ENCODE assay signal across 27 cellular contexts in genomic region chr1:218699411-218699810, GRCh38.
A peak's percentile ranks its signal among the peaks of the same experiment; 100 is the strongest.
DNase-seq lines count a peak whose midpoint lies in the region; ATAC-seq and TF ChIP-seq lines count a peak whose summit lies in the region.
"Had no signal": no experiment of that assay in that cellular context is flagged by ENCODE, and none has a peak within 500 bp of the region (broad histone marks: within the 10 kb centered on the region; RNA-seq: fewer than 3 reads in every experiment).

No MANE protein-coding gene starts in this region.

- H3K79me2 ChIP-seq in GM23248 (ENCODE audit: insufficient read depth) (no peaks in the 10 kb centered on the region), osteoblast (ENCODE audit: insufficient read depth, low read length) (no peaks in the 10 kb centered on the region)

- H3F3A ChIP-seq in GM23248 (ENCODE audit: insufficient read depth): no peaks in the 10 kb centered on the region

- H3K36me3 ChIP-seq in GM23248 (ENCODE audit: low read depth) (no peaks in the 10 kb centered on the region), adipocyte (ENCODE audit: control insufficient read depth, insufficient read depth, low read length, severe bottlenecking) (no peaks in the 10 kb centered on the region), osteoblast (ENCODE audit: insufficient read depth, low read length) (no peaks in the 10 kb centered on the region)
- H3K36me3 ChIP-seq: SJCRH30 had no signal

- H3K9me2 ChIP-seq in GM23248 (ENCODE audit: insufficient read depth): no peaks in the 10 kb centered on the region

- H3K27ac ChIP-seq in GM23248 (no peak overlapping the region), osteoblast (ENCODE audit: low read depth, low read length) (peak overlapping the region; percentile 19)
- H3K27ac ChIP-seq: HL-60, SJCRH30 had no signal

- H3K27me3 ChIP-seq in GM23248 (replicated peaks; ENCODE audit: insufficient read depth) (0 out of 2 replicates have a peak, but pooled peaks cover 3% of the 10 kb centered on the region), adipocyte (replicated peaks; ENCODE audit: control insufficient read depth, insufficient read depth, low read length) (no peaks in the 10 kb centered on the region), osteoblast (ENCODE audit: insufficient read depth, low read length) (no peaks in the 10 kb centered on the region)
- H3K27me3 ChIP-seq: SJCRH30 had no signal

- DNase-seq in GM23248: peak; percentile 11
- peak; percentile 42 for DNase-seq in adipocyte (ENCODE audit: low read depth)
- DNase-seq in fibroblast of peridontal ligament (ENCODE audit: extremely low read depth): peak; percentile 73
- DNase-seq in osteoblast (ENCODE audit: insufficient read length, low spot score, missing footprints): no peak
- DNase-seq in AG20443 (ENCODE audit: low spot score): no peak
- no peak for DNase-seq in stimulated activated CD4-positive, alpha-beta T cell treated with anti-CD3 and anti-CD28 coated beads, Interleukin-4, amount 100 ng/mL, for 4 hours
- DNase-seq: C1 segment of cervical spinal cord; CD4-positive, alpha-beta memory T cell; COR-L47; DMS79; EL; GDM1; Kasumi-1; NCI-H1105 treated with DMSO at 0.1 percent for 48 hours; NCI-H146; NCI-H1930; NCI-H2107; NCI-H446 treated with DMSO at 0.1 percent for 48 hours; NCI-H526; NCI-H82; NK-92 treated with Interleukin-12 subunit alpha and Interleukin-12 subunit beta, amount 100 ng/mL, for 24 hours; PC-3; SJCRH30 had no signal

- H3K9me3 ChIP-seq in GM23248 (ENCODE audit: low read depth): no peaks in the 10 kb centered on the region
- H3K9me3 ChIP-seq in adipocyte (ENCODE audit: control insufficient read depth, low read length): no peaks in the 10 kb centered on the region
- no peaks in the 10 kb centered on the region for H3K9me3 ChIP-seq in osteoblast (ENCODE audit: low read depth, low read length)
- H3K9me3 ChIP-seq: SJCRH30 had no signal

- 61 to 66% methylated on average over 3 of the region's 3 CpGs for WGBS in GM23248 (ENCODE audit: low coverage in 1 of 2, low lambda C conversion rate in 2 of 2, missing lambda C conversion rate in 2 of 2), 2 experiments

- H3K4me3 ChIP-seq in GM23248: no peak overlapping the region
- no peak overlapping the region for H3K4me3 ChIP-seq in adipocyte (ENCODE audit: low read length)
- H3K4me3 ChIP-seq in osteoblast (ENCODE audit: insufficient read depth, low read length): no peak overlapping the region
- H3K4me3 ChIP-seq: GM12878, SJCRH30 had no signal

- in situ Hi-C loops in GM23248 (cut with MboI): no loop called here

- H3K4me2 ChIP-seq in GM23248 (ENCODE audit: unreplicated experiment): no peak overlapping the region
- peak overlapping the region; percentile 20 for H3K4me2 ChIP-seq in osteoblast (ENCODE audit: insufficient read depth, low read length)

- no peaks in the 10 kb centered on the region for H3K4me1 ChIP-seq in GM23248 (ENCODE audit: insufficient read depth)
- peaks cover 2% of the 10 kb centered on the region for H3K4me1 ChIP-seq in adipocyte (ENCODE audit: control insufficient read depth, insufficient read depth, low read length)
- no peaks in the 10 kb centered on the region for H3K4me1 ChIP-seq in osteoblast (ENCODE audit: insufficient read depth, low read length)

- H4K20me1 ChIP-seq in GM23248 (ENCODE audit: insufficient read depth) (no peaks in the 10 kb centered on the region), osteoblast (ENCODE audit: insufficient read depth, low read length) (no peaks in the 10 kb centered on the region)

- H2AFZ ChIP-seq in GM23248 (no peak overlapping the region), osteoblast (ENCODE audit: low read length) (no peak overlapping the region)

- no peak for TF ChIP-seq CTCF in osteoblast (IDR thresholded peaks at IDR 0.05; ENCODE audit: extremely low read depth, low read depth, low read length)

- no peak for ATAC-seq in SK-N-SH treated with all-trans-retinoic acid at 6 μM for 48 hours
- ATAC-seq: GM12878, PC-3, Right ventricle myocardium inferior had no signal

- H3K9ac ChIP-seq in GM23248: no peak overlapping the region
- H3K9ac ChIP-seq in adipocyte (ENCODE audit: low read length): no peak overlapping the region

TF ChIP-seq in SK-N-SH treated with all-trans-retinoic acid at 6 μM for 48 hours, 23 proteins besides CTCF, POLR2A, EP300 and RAD21:
- TF ChIP-seq PPARA (CRISPR knock-in tag; IDR thresholded peaks at IDR 0.05; ENCODE audit: borderline replicate concordance) (no peak), PATZ1 (CRISPR knock-in tag; IDR thresholded peaks at IDR 0.05; ENCODE audit: borderline replicate concordance) (no peak), ZNF70 (CRISPR knock-in tag; IDR thresholded peaks at IDR 0.05) (no peak), TCF4 (CRISPR knock-in tag; IDR thresholded peaks at IDR 0.05; ENCODE audit: borderline replicate concordance) (no peak)
TF ChIP-seq in SK-N-SH treated with all-trans-retinoic acid at 6 μM for 48 hours: peak in this region for 0.

Comparison
In these comparisons a context has a peak if more than half of its experiments do, and no peak if none do; other contexts are left out.
1. DNase-seq: peak in GM23248 (single experiment), adipocyte (single experiment) and fibroblast of peridontal ligament (single experiment); none in osteoblast (single experiment), AG20443 (single experiment) and stimulated activated CD4-positive, alpha-beta T cell treated with anti-CD3 and anti-CD28 coated beads, Interleukin-4, amount 100 ng/mL, for 4 hours (0 of 2).